Comparison of ENCODE assay signal across 8 cellular contexts in the genomic region with DNA sequence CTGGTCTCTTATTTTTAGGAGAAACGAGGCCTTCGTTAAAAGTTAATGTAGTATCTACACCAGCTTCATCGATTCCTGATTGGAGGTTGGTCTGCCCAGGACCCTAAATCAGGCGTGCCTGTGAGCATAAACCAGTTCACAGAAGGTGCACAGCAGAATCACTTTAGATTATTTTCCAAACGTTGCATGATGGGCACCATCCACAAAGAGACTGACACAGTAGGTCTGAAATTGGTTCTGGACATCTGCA. TPM values are rescaled to one million over a fixed set of nuclear protein-coding genes. Genes with fewer than 3 reads are reported as not detected.
DNase-seq lines count a peak whose midpoint lies in the region; ATAC-seq and TF ChIP-seq lines count a peak whose summit lies in the region.

No MANE protein-coding gene starts in this region.

- DNase-seq in T-helper 1 cell: no peak
- DNase-seq in activated CD8-positive, alpha-beta T cell treated with anti-CD3 and anti-CD28 coated beads, Interleukin-2, amount 10 ng/mL, durations not matched to agents 7 days and 5 days: no peak
- DNase-seq in immature natural killer cell: no peak
- no peak for DNase-seq in omental fat pad (ENCODE audit: low spot score)
- no peak for DNase-seq in HPDE6-E6E7 (ENCODE audit: extremely low spot score)
- no peak for DNase-seq in COLO668 (lab: John Stamatoyannopoulos, UW; ENCODE audit: unreplicated experiment)

- TF ChIP-seq CTCF in omental fat pad (IDR thresholded peaks at IDR 0.05): no peak

- peak overlapping the region; percentile 59 for H3K4me3 Mint-ChIP-seq in T-helper 1 cell treated with Interleukin-12 subunit alpha and Interleukin-12 subunit beta and Interleukin-4 antibody, amounts not matched to agents 30 μg/mL and 1 μg/mL, for 36 hours
- H3K4me3 Mint-ChIP-seq in activated CD8-positive, alpha-beta T cell treated with anti-CD3 and anti-CD28 coated beads, Interleukin-2, amount 10 ng/mL, durations not matched to agents 7 days and 5 days: peak overlapping the region; percentile 70
- peak overlapping the region; percentile 69 to 80 (median 75) for H3K4me3 Mint-ChIP-seq in immature natural killer cell

- peak overlapping the region; percentile 76 for H3K27ac Mint-ChIP-seq in T-helper 1 cell treated with Interleukin-12 subunit alpha and Interleukin-12 subunit beta and Interleukin-4 antibody, amounts not matched to agents 30 μg/mL and 1 μg/mL, for 36 hours
- H3K27ac Mint-ChIP-seq in activated CD8-positive, alpha-beta T cell treated with anti-CD3 and anti-CD28 coated beads, Interleukin-2, amount 10 ng/mL, durations not matched to agents 7 days and 5 days: peak overlapping the region; percentile 72
- H3K27ac Mint-ChIP-seq in immature natural killer cell: peak overlapping the region in 5 of 6 donors; percentile 55 to 77 (median 62)

- H3K36me3 Mint-ChIP-seq in T-helper 1 cell treated with Interleukin-12 subunit alpha and Interleukin-12 subunit beta and Interleukin-4 antibody, amounts not matched to agents 30 μg/mL and 1 μg/mL, for 36 hours (ENCODE audit: low read depth): peaks cover 6% of the 10 kb centered on the region
- peaks cover 9% of the 10 kb centered on the region for H3K36me3 Mint-ChIP-seq in activated CD8-positive, alpha-beta T cell treated with anti-CD3 and anti-CD28 coated beads, Interleukin-2, amount 10 ng/mL, durations not matched to agents 7 days and 5 days (ENCODE audit: low read depth)
- no peaks in the 10 kb centered on the region for H3K36me3 Mint-ChIP-seq in immature natural killer cell

- POLR2A ChIA-PET in activated CD8-positive, alpha-beta T cell treated with anti-CD3 and anti-CD28 coated beads, Interleukin-2, amount 10 ng/mL, durations not matched to agents 7 days and 5 days (lab: Charles Lee): no interaction called here

- peaks cover 0 to 19% (median 15%) of the 10 kb centered on the region in 5 donors for H3K4me1 ChIP-seq in subcutaneous abdominal adipose tissue (ENCODE audit: control insufficient read depth in 5 of 5, insufficient read depth in 5 of 5, low read length in 5 of 5)

- no peak overlapping the region for H3K27ac ChIP-seq in subcutaneous abdominal adipose tissue (ENCODE audit: low read depth, low read length)

- H3K4me1 Mint-ChIP-seq in T-helper 1 cell treated with Interleukin-12 subunit alpha and Interleukin-12 subunit beta and Interleukin-4 antibody, amounts not matched to agents 30 μg/mL and 1 μg/mL, for 36 hours (ENCODE audit: low read depth): peaks cover 32% of the 10 kb centered on the region
- H3K4me1 Mint-ChIP-seq in activated CD8-positive, alpha-beta T cell treated with anti-CD3 and anti-CD28 coated beads, Interleukin-2, amount 10 ng/mL, durations not matched to agents 7 days and 5 days (ENCODE audit: low read depth): peaks cover 42% of the 10 kb centered on the region
- peaks cover 16 to 37% of the 10 kb centered on the region in 2 donors for H3K4me1 Mint-ChIP-seq in immature natural killer cell

- no peaks in the 10 kb centered on the region for H3K9me3 ChIP-seq in subcutaneous abdominal adipose tissue (ENCODE audit: control insufficient read depth in 5 of 5, low read length in 5 of 5)

- CTCF ChIA-PET in activated CD8-positive, alpha-beta T cell treated with anti-CD3 and anti-CD28 coated beads, Interleukin-2, amount 10 ng/mL, durations not matched to agents 7 days and 5 days (lab: Charles Lee): interaction anchor here (2.1 kb wide), 1 partner anchor 20 kb away, joined by 7 read pairs; no protein-coding TSS in a partner anchor

- H3K36me3 ChIP-seq in subcutaneous abdominal adipose tissue (ENCODE audit: control insufficient read depth in 5 of 5, insufficient read depth in 5 of 5, low read length in 5 of 5): no peaks in the 10 kb centered on the region

- peak overlapping the region; percentile 36 to 90 (median 84) for H3K4me3 ChIP-seq in subcutaneous abdominal adipose tissue (ENCODE audit: low read depth in 1 of 5, low read length in 5 of 5)

- no peaks in the 10 kb centered on the region for H3K27me3 ChIP-seq in subcutaneous abdominal adipose tissue (ENCODE audit: control insufficient read depth in 5 of 5, insufficient read depth in 4 of 5, low read length in 5 of 5)

- no peak for ATAC-seq in activated CD8-positive, alpha-beta T cell treated with anti-CD3 and anti-CD28 coated beads, Interleukin-2, amount 10 ng/mL, durations not matched to agents 7 days and 5 days
- ATAC-seq in omental fat pad (ENCODE audit: low FRiP score): no peak

- H3K27me3 Mint-ChIP-seq in T-helper 1 cell treated with Interleukin-12 subunit alpha and Interleukin-12 subunit beta and Interleukin-4 antibody, amounts not matched to agents 30 μg/mL and 1 μg/mL, for 36 hours (ENCODE audit: low read depth): peaks cover 16% of the 10 kb centered on the region
- H3K27me3 Mint-ChIP-seq in activated CD8-positive, alpha-beta T cell treated with anti-CD3 and anti-CD28 coated beads, Interleukin-2, amount 10 ng/mL, durations not matched to agents 7 days and 5 days (ENCODE audit: low read depth): peaks cover 20% of the 10 kb centered on the region
- H3K27me3 Mint-ChIP-seq in immature natural killer cell (ENCODE audit: low read depth in 3 of 3): peaks cover 5 to 8% (median 8%) of the 10 kb centered on the region in 3 donors

- H3K9ac ChIP-seq in subcutaneous abdominal adipose tissue (ENCODE audit: low read length in 5 of 5): no peak overlapping the region

- H3K9me3 Mint-ChIP-seq in T-helper 1 cell treated with Interleukin-12 subunit alpha and Interleukin-12 subunit beta and Interleukin-4 antibody, amounts not matched to agents 30 μg/mL and 1 μg/mL, for 36 hours: peaks cover 4% of the 10 kb centered on the region
- H3K9me3 Mint-ChIP-seq in activated CD8-positive, alpha-beta T cell treated with anti-CD3 and anti-CD28 coated beads, Interleukin-2, amount 10 ng/mL, durations not matched to agents 7 days and 5 days (ENCODE audit: insufficient read depth): no peaks in the 10 kb centered on the region
- no peaks in the 10 kb centered on the region for H3K9me3 Mint-ChIP-seq in immature natural killer cell

RNA-seq across cellular contexts. Expression of gene TARBP1, which starts 0.3 kb away (rescaled TPM):
- 10 to 100 TPM; 35.7 TPM for total RNA-seq in activated CD8-positive, alpha-beta T cell treated with anti-CD3 and anti-CD28 coated beads, Interleukin-2, amount 10 ng/mL, durations not matched to agents 7 days and 5 days
- 10 to 100 TPM in 1 of 3 donors, 1 to 10 TPM in 2; 4.7 to 11.1 (median 7.0) TPM for polyA plus RNA-seq in immature natural killer cell
- 10 to 100 TPM; 12.1 to 26.0 (median 13.6) TPM for total RNA-seq in omental fat pad
